ENCODE assay signal across 1 cellular context in the genomic region with DNA sequence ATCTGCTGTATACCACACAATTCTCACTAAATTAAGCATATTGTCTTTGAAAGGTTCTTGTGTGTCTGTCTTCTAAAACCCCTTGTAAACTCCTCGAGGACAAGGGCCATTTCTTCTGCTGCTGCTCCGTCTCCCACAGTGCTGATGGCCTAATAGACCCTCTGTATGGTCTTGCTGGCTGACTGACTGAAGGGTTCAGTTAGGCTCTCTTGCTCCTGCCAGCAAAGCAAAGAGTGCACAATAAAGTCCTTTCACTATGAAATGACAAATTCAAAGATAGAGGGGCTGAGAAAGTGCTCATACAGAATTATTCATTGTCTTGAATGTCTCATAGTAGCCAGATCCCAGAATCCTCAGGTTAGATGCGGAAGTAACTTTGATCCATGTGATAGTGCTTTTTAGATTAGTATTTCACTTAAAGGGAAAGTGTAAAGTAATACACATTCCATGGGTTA.
TF ChIP-seq lines count a peak whose summit lies in the region.

No MANE protein-coding gene starts in this region.

TF ChIP-seq in HepG2, 621 proteins besides CTCF, POLR2A, EP300 and RAD21:
- TF ChIP-seq, protein P1, sequence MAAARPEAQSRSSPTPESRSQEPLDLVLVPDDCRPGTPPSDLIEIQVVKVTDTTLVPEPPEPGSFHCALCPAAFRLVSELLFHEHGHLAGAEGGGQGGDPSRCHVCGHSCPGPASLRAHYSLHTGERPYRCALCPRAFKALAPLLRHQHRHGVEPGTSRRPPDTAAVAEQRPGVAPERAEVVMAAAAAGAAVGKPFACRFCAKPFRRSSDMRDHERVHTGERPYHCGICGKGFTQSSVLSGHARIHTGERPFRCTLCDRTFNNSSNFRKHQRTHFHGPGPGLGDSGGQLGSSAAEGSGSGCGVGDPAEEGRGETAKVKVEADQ (CRISPR knock-in tag; IDR thresholded peaks at IDR 0.05; ENCODE audit: borderline replicate concordance): no peak
- no peak for TF ChIP-seq BHLHE40 (IDR thresholded peaks at IDR 0.05; ENCODE audit: low read length)
- no peak for TF ChIP-seq MXI1 (IDR thresholded peaks at IDR 0.05; ENCODE audit: borderline replicate concordance, low read depth, low read length)
